Comparison of ENCODE assay signal across 9 cellular contexts in the genomic region with DNA sequence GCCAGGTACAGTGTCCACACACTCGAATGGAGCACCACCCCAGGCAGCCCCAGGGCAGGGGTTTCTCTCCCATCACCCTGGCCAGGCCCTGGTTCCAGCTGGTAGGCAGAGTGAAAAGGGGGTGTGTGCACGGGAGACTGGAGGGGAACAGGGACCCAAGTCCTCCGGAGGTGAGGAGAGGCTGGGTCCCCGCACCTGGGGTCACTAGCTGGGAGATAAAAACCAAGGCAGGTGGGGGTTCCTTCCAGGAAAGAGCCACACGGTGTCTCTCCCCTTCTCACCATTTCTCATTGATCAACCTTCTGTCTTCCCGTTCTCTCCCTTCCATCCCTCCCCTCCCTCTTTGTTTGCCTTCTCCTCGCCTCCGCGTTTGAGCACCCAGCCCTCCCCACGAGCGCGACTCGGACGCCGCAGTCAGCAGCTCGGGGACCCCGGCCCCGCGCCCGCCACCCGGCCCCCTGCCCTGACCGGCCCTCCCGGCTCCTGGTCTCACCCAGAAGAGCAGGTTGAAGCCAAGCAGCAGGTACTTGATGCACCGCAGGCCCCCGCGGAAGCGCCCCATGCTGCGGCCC. TPM values are rescaled to one million over a fixed set of nuclear protein-coding genes. Genes with fewer than 3 reads are reported as not detected.
DNase-seq lines count a peak whose midpoint lies in the region; ATAC-seq and TF ChIP-seq lines count a peak whose summit lies in the region.
"Had no signal": no experiment of that assay in that cellular context is flagged by ENCODE, and none has a peak within 500 bp of the region (broad histone marks: within the 10 kb centered on the region; RNA-seq: fewer than 3 reads in every experiment).

No MANE protein-coding gene starts in this region.

- H3K4me1 Mint-ChIP-seq in activated T-cell treated with anti-CD3 and anti-CD28 coated beads, Interleukin-2, amount 50 U/mL, for 4 hours (ENCODE audit: low read depth): peaks cover 49% of the 10 kb centered on the region

- ATAC-seq in activated T-cell treated with anti-CD3 and anti-CD28 coated beads, Interleukin-2, amount 50 U/mL, for 4 hours: peak in 1 of 2 donors; percentile 4
- ATAC-seq in GM18861 (IDR thresholded peaks at IDR 0.05; ENCODE audit: unreplicated experiment): no peak
- ATAC-seq in HG03097 (IDR thresholded peaks at IDR 0.05; ENCODE audit: low FRiP score, unreplicated experiment): no peak

- H3K4me3 ChIP-seq in coronary artery (peak overlapping the region; percentile 92), mesodermal cell (ENCODE audit: extremely low read depth, insufficient read depth, low read length, poor library complexity, severe bottlenecking) (peak overlapping the region; percentile 52), urinary bladder (ENCODE audit: low read depth, low read length) (peak overlapping the region; percentile 73)

- no peaks in the 10 kb centered on the region for H3K9me3 Mint-ChIP-seq in activated T-cell treated with anti-CD3 and anti-CD28 coated beads, Interleukin-2, amount 50 U/mL, for 4 hours

- no peak for DNase-seq in activated T-cell treated with anti-CD3 and anti-CD28 coated beads, Interleukin-2, amount 50 U/mL, for 4 hours
- no peak for DNase-seq in activated T-cell treated with anti-CD3 and anti-CD28 coated beads, Interleukin-2, amount 50 U/mL, for 48 hours
- DNase-seq in coronary artery (ENCODE audit: low spot score) (no peak), OCI-M2 (lab: John Stamatoyannopoulos, UW; ENCODE audit: unreplicated experiment) (no peak)
- DNase-seq: MV-4-11 had no signal

- H3K36me3 ChIP-seq in mesodermal cell (ENCODE audit: control insufficient read depth, insufficient read depth, low read length) (no peaks in the 10 kb centered on the region), urinary bladder (ENCODE audit: insufficient read depth) (no peaks in the 10 kb centered on the region)

- H3K27me3 Mint-ChIP-seq in activated T-cell treated with anti-CD3 and anti-CD28 coated beads, Interleukin-2, amount 50 U/mL, for 4 hours (ENCODE audit: low read depth): no peaks in the 10 kb centered on the region

- WGBS in mesodermal cell (ENCODE audit: insufficient coverage in 2 of 2), 2 experiments: 4 to 12% methylated on average over 5 to 13 of the region's 28 CpGs
- 3% methylated on average over 28 of the region's 28 CpGs for WGBS in urinary bladder

- peak overlapping the region; percentile 77 for H3K4me3 Mint-ChIP-seq in activated T-cell treated with anti-CD3 and anti-CD28 coated beads, Interleukin-2, amount 50 U/mL, for 4 hours

- H3K27ac ChIP-seq in coronary artery (peak overlapping the region; percentile 95 to 98), mesodermal cell (ENCODE audit: low read depth, low read length, severe bottlenecking) (no peak overlapping the region), urinary bladder (ENCODE audit: low read depth) (no peak overlapping the region)

- H3K9me3 ChIP-seq in mesodermal cell (ENCODE audit: control insufficient read depth, low read length): no peaks in the 10 kb centered on the region

- TF ChIP-seq CTCF in coronary artery (IDR thresholded peaks at IDR 0.05): no peak

- no peaks in the 10 kb centered on the region for H3K36me3 Mint-ChIP-seq in activated T-cell treated with anti-CD3 and anti-CD28 coated beads, Interleukin-2, amount 50 U/mL, for 4 hours (ENCODE audit: insufficient read depth)

- H3K4me1 ChIP-seq in mesodermal cell (ENCODE audit: control insufficient read depth, insufficient read depth, low read length, poor library complexity, severe bottlenecking): peaks cover 19% of the 10 kb centered on the region
- no peaks in the 10 kb centered on the region for H3K4me1 ChIP-seq in urinary bladder (ENCODE audit: insufficient read depth)

RNA-seq across cellular contexts. Expression of gene TSPAN2, which starts 0.3 kb away (rescaled TPM):
- under 1 TPM in 2 of 3 donors, not detected in 1; 0.16 to 0.30 TPM for total RNA-seq in activated T-cell treated with anti-CD3 and anti-CD28 coated beads, Interleukin-2, amount 50 U/mL, for 4 hours
- polyA plus RNA-seq in mesodermal cell (2013, experiment 1 of 2): 8.3 TPM
- polyA plus RNA-seq in mesodermal cell (2013, experiment 2 of 2): 5.9 TPM
- total RNA-seq in urinary bladder: 55.4 TPM
- polyA plus RNA-seq in urinary bladder: 51.1 TPM

RNA-seq across cellular contexts. Expression of gene TSHB, which starts 59.3 kb away (rescaled TPM):
- not detected for total RNA-seq in activated T-cell treated with anti-CD3 and anti-CD28 coated beads, Interleukin-2, amount 50 U/mL, for 4 hours
- not detected for polyA plus RNA-seq in mesodermal cell (2013, experiment 1 of 2)
- not detected for polyA plus RNA-seq in mesodermal cell (2013, experiment 2 of 2)
- total RNA-seq in urinary bladder: not detected
- not detected for polyA plus RNA-seq in urinary bladder

Comparison
In these comparisons a context has a peak if more than half of its experiments do, and no peak if none do; other contexts are left out.
1. H3K27ac ChIP-seq: peak in coronary artery (2 of 2); none in mesodermal cell (single experiment) and urinary bladder (single experiment).
2. RNA of gene TSPAN2, which starts 0.3 kb away (total RNA-seq): 55.4 TPM in urinary bladder (single experiment); 0.16 to 0.30 TPM in activated T-cell treated with anti-CD3 and anti-CD28 coated beads, Interleukin-2, amount 50 U/mL, for 4 hours; every median in the first group is over 10 times any median in the second.
3. Peak in every context shown above with its lines, with median percentiles within 50 percentile points of each other: H3K4me3 ChIP-seq.